ENCODE assay signal across 29 cellular contexts in the genomic region with DNA sequence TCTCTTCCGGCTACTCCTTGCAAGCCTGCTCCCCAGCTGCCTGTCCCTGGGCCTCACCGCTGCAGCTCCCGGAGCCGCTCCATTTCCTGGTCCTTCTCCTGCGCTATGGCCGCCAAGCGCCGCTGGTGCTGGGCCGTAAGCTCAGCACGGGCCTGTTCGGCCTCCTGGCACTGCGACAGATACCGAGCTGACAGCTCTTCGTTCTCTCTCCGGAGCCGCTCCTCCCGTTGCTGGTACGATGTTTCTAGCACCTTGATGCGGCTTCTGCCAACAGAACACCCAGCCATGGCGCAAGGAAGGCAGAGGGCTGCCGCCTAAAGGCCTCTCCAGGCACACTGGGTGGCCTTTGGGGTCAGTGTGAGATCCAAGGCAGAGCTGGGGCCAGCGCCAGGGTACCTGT.
"Had no signal": no experiment of that assay in that cellular context is flagged by ENCODE, and none has a peak within 500 bp of the region (broad histone marks: within the 10 kb centered on the region; RNA-seq: fewer than 3 reads in every experiment).

No MANE protein-coding gene starts in this region.

- H3K36me3 ChIP-seq: brain microvascular endothelial cell, SJSA1 had no signal

- H3K27me3 ChIP-seq: brain microvascular endothelial cell, SJSA1 had no signal

- H3K27ac ChIP-seq: brain microvascular endothelial cell, PC-9, SJSA1, VCaP had no signal

- H3K4me1 ChIP-seq: SJSA1 had no signal

- DNase-seq: activated CD4-positive, alpha-beta memory T cell treated with anti-CD3 and anti-CD28 coated beads, Interleukin-2, amount 10 ng/mL, durations not matched to agents 7 days and 5 days; activated CD4-positive, alpha-beta T cell treated with anti-CD3 and anti-CD28 coated beads for 1 hour; activated CD4-positive, alpha-beta T cell treated with anti-CD3 and anti-CD28 coated beads for 48 hours; activated CD4-positive, CD25-positive, alpha-beta regulatory T cell; activated CD8-positive, alpha-beta memory T cell treated with anti-CD3 and anti-CD28 coated beads for 24 hours; activated CD8-positive, alpha-beta memory T cell treated with anti-CD3 and anti-CD28 coated beads, Interleukin-2, amount 10 ng/mL, durations not matched to agents 7 days and 5 days; activated CD8-positive, alpha-beta memory T cell treated with anti-CD3 and anti-CD28 coated beads, Interleukin-2, amount 50 U/mL, for 48 hours; activated effector memory CD4-positive, alpha-beta T cell treated with anti-CD3 and anti-CD28 coated beads, Interleukin-2, amount 50 U/mL, for 16 hours; activated naive CD4-positive, alpha-beta T cell; activated naive CD4-positive, alpha-beta T cell treated with anti-CD3 and anti-CD28 coated beads, Interleukin-2, amount 50 U/mL, for 16 hours; activated naive CD8-positive, alpha-beta T cell treated with anti-CD3 and anti-CD28 coated beads for 36 hours; activated T-cell treated with anti-CD3 and anti-CD28 coated beads, Interleukin-2, amount 50 U/mL, for 48 hours; amniotic stem cell; aorta; brain microvascular endothelial cell; central memory CD4-positive, alpha-beta T cell; NCI-H187; NCI-H2171 treated with DMSO at 0.1 percent for 48 hours; NCI-H2227 treated with DMSO at 0.1 percent for 48 hours; NCI-H446; NCI-H510A treated with DMSO at 0.1 percent for 48 hours; NCI-H526 treated with DMSO at 0.1 percent for 48 hours; NCI-H774; PC-9; SHP77 treated with DMSO at 0.1 percent for 48 hours; SK-N-SH had no signal

- H3K4me3 ChIP-seq: PC-9, SJSA1 had no signal

- H3K4me2 ChIP-seq: PC-9, SK-N-SH had no signal

- FAIRE-seq: RCC 7860 had no signal

- ATAC-seq: activated CD8-positive, alpha-beta memory T cell treated with anti-CD3 and anti-CD28 coated beads, Interleukin-2, amount 10 ng/mL, durations not matched to agents 7 days and 5 days had no signal

- H3K9ac ChIP-seq: SK-N-SH had no signal

- H3K9me3 ChIP-seq: SJSA1, SK-N-SH had no signal

- H2AFZ ChIP-seq: PC-9 had no signal
